In the genomic region with DNA sequence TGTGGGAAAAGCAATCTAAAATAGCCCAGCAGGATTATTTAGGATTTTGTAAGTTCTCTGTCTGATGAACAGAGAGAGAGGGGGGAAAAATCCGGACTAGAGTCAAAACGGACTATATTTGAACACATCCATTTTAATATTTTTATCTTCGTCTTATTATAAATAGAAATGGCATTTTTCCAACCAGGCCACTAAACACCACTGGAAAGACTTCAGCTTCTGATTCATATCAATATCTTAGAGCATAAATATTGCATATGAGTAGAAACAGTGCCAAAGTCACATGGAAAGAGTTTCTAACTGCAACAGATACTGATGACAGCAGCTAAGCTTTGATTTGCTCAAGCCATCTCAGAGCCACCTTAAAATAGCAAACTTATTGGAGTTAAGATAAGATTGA, we compare ENCODE assay signal across 10 cellular contexts. TPM values are rescaled to one million over a fixed set of nuclear protein-coding genes. Genes with fewer than 3 reads are reported as not detected.
DNase-seq lines count a peak whose midpoint lies in the region; ATAC-seq and TF ChIP-seq lines count a peak whose summit lies in the region.
"Had no signal": no experiment of that assay in that cellular context is flagged by ENCODE, and none has a peak within 500 bp of the region (broad histone marks: within the 10 kb centered on the region; RNA-seq: fewer than 3 reads in every experiment).

No MANE protein-coding gene starts in this region.

- peak overlapping the region; percentile 75 for H3K4me3 ChIP-seq in coronary artery
- peak overlapping the region; percentile 56 to 78 for H3K4me3 ChIP-seq in muscle layer of colon (ENCODE audit: low read depth in 1 of 2, low read length in 2 of 2)
- H3K4me3 ChIP-seq in transverse colon: peak overlapping the region; percentile 34 to 60 (median 50)

- peak overlapping the region; percentile 52 for H3K9ac ChIP-seq in muscle layer of colon (ENCODE audit: low read length)

- no peak for ATAC-seq in activated T-cell treated with anti-CD3 and anti-CD28 coated beads, Interleukin-2, amount 50 U/mL, for 72 hours (replicated peaks in 1 of 2)
- no peak for ATAC-seq in GM21529 (IDR thresholded peaks at IDR 0.05; ENCODE audit: unreplicated experiment)

- H3K36me3 Mint-ChIP-seq in activated T-cell treated with anti-CD3 and anti-CD28 coated beads, Interleukin-2, amount 50 U/mL, for 72 hours (ENCODE audit: insufficient read depth in 2 of 2): no peaks in the 10 kb centered on the region
- H3K36me3 Mint-ChIP-seq: activated naive CD8-positive, alpha-beta T cell treated with anti-CD3 and anti-CD28 coated beads for 36 hours had no signal

- intact Hi-C loops in transverse colon (cut with DNase I; ENCODE audit: low total_unique reads): no loop called here

- H3K27me3 ChIP-seq in muscle layer of colon (ENCODE audit: control insufficient read depth in 1 of 2, insufficient read depth in 2 of 2, low read length in 2 of 2) (no peaks in the 10 kb centered on the region), transverse colon (no peaks in the 10 kb centered on the region)

- no peak for TF ChIP-seq POLR2A in transverse colon (IDR thresholded peaks at IDR 0.05)

- no peaks in the 10 kb centered on the region for H3K9me3 ChIP-seq in muscle layer of colon (ENCODE audit: low read length)
- no peaks in the 10 kb centered on the region for H3K9me3 ChIP-seq in transverse colon

- no peak for DNase-seq in activated T-cell treated with anti-CD3 and anti-CD28 coated beads, Interleukin-2, amount 50 U/mL, for 72 hours
- DNase-seq in activated T-cell treated with anti-CD3 and anti-CD28 coated beads for 4 hours (no peak), coronary artery (ENCODE audit: low spot score) (no peak), transverse colon (no peak), NCI-H446 treated with DMSO at 0.1 percent for 48 hours (lab: John Stamatoyannopoulos, UW) (no peak), midbrain (lab: John Stamatoyannopoulos, UW) (no peak)
- DNase-seq: activated naive CD8-positive, alpha-beta T cell treated with anti-CD3 and anti-CD28 coated beads for 36 hours; SW 1271 had no signal

- H3K4me1 Mint-ChIP-seq in activated T-cell treated with anti-CD3 and anti-CD28 coated beads, Interleukin-2, amount 50 U/mL, for 72 hours (ENCODE audit: low read depth): peaks cover 19% of the 10 kb centered on the region

- H3K27ac ChIP-seq in coronary artery (peak overlapping the region; percentile 71 to 82), muscle layer of colon (ENCODE audit: low read depth, low read length) (peak overlapping the region; percentile 89), transverse colon (peak overlapping the region; percentile 82 to 90 (median 88))

- H3K4me3 Mint-ChIP-seq in activated T-cell treated with anti-CD3 and anti-CD28 coated beads, Interleukin-2, amount 50 U/mL, for 72 hours: peak overlapping the region; percentile 58 to 64

- H3K9me3 Mint-ChIP-seq in activated T-cell treated with anti-CD3 and anti-CD28 coated beads, Interleukin-2, amount 50 U/mL, for 72 hours: no peaks in the 10 kb centered on the region
- H3K9me3 Mint-ChIP-seq: activated naive CD8-positive, alpha-beta T cell treated with anti-CD3 and anti-CD28 coated beads for 36 hours had no signal

- no peak for TF ChIP-seq EP300 in transverse colon (IDR thresholded peaks at IDR 0.05; ENCODE audit: low read depth)

- 4 to 6% methylated on average over 3 of the region's 3 CpGs for WGBS in transverse colon (ENCODE audit: low coverage in 1 of 2), 2 donors

- peaks cover 29% of the 10 kb centered on the region for H3K27me3 Mint-ChIP-seq in activated T-cell treated with anti-CD3 and anti-CD28 coated beads, Interleukin-2, amount 50 U/mL, for 72 hours (ENCODE audit: low read depth)

- H3K4me1 ChIP-seq in muscle layer of colon (ENCODE audit: insufficient read depth, low read length): peaks cover 26% of the 10 kb centered on the region
- H3K4me1 ChIP-seq in transverse colon: peaks cover 0 to 35% (median 21%) of the 10 kb centered on the region in 4 donors

- in situ Hi-C loops in transverse colon (cut with MboI; ENCODE audit: low pct_ligation_motif_present in 1 of 4, low pct_unique_long_range_greater_than_20kb in 1 of 4, low sequenced_read_pairs in 3 of 4): no loop called here

- no peak overlapping the region for H3K27ac Mint-ChIP-seq in activated T-cell treated with anti-CD3 and anti-CD28 coated beads, Interleukin-2, amount 50 U/mL, for 72 hours
- H3K27ac Mint-ChIP-seq: activated naive CD8-positive, alpha-beta T cell treated with anti-CD3 and anti-CD28 coated beads for 36 hours had no signal

- TF ChIP-seq CTCF in coronary artery (IDR thresholded peaks at IDR 0.05) (no peak), transverse colon (IDR thresholded peaks at IDR 0.05) (no peak)

- H3K36me3 ChIP-seq in muscle layer of colon (ENCODE audit: insufficient read depth, low read length): no peaks in the 10 kb centered on the region
- H3K36me3 ChIP-seq in transverse colon: no peaks in the 10 kb centered on the region

RNA-seq across cellular contexts. Expression of a gene that starts 0.5 kb away (rescaled TPM):
- not detected for total RNA-seq in activated T-cell treated with anti-CD3 and anti-CD28 coated beads, Interleukin-2, amount 50 U/mL, for 72 hours
- 1,000 to 10,000 TPM in 1 of 4 donors, 100 to 1,000 TPM in 1, 10 to 100 TPM in 2; 63.7 to 4,431 (median 108) TPM for total RNA-seq in transverse colon
- total RNA-seq: activated naive CD8-positive, alpha-beta T cell treated with anti-CD3 and anti-CD28 coated beads for 36 hours had no signal

Comparison
In these comparisons a context has a peak if more than half of its experiments do, and no peak if none do; other contexts are left out.
1. RNA of a gene that starts 0.5 kb away (total RNA-seq): 63.7 to 4,431 TPM in transverse colon; not detected in activated T-cell treated with anti-CD3 and anti-CD28 coated beads, Interleukin-2, amount 50 U/mL, for 72 hours; every median in the first group is over 10 times any median in the second.
2. Peak in every context shown above with its lines, with median percentiles within 50 percentile points of each other: H3K27ac ChIP-seq and H3K4me3 ChIP-seq.